ENCODE assay signal across 19 cellular contexts in genomic region chr11:112769573-112769972, GRCh38.
"Had no signal": no experiment of that assay in that cellular context is flagged by ENCODE, and none has a peak within 500 bp of the region (broad histone marks: within the 10 kb centered on the region; RNA-seq: fewer than 3 reads in every experiment).

No MANE protein-coding gene starts in this region.

- ATAC-seq: activated CD4-positive, CD25-positive, alpha-beta regulatory T cell treated with anti-CD3 and anti-CD28 coated beads, Interleukin-2, amount 50 U/mL, for 24 hours; activated CD8-positive, alpha-beta T cell treated with anti-CD3 and anti-CD28 coated beads, Interleukin-2, amount 10 ng/mL, durations not matched to agents 7 days and 5 days; left lung had no signal

- H3K27me3 ChIP-seq: brain microvascular endothelial cell, esophagus squamous epithelium, SJSA1, testis, upper lobe of left lung had no signal

- H3K9me3 ChIP-seq: esophagus squamous epithelium, left lung, SJSA1, testis, upper lobe of left lung had no signal

- H3K4me1 ChIP-seq: esophagus squamous epithelium, left lung, SJSA1, testis, upper lobe of left lung had no signal

- H3K36me3 ChIP-seq: brain microvascular endothelial cell, esophagus squamous epithelium, left lung, SJSA1, upper lobe of left lung had no signal

- DNase-seq: activated CD4-positive, alpha-beta T cell treated with anti-CD3 and anti-CD28 coated beads, Interleukin-2, amount 10 ng/mL, durations not matched to agents 7 days and 5 days; activated CD8-positive, alpha-beta T cell treated with anti-CD3 and anti-CD28 coated beads, Interleukin-2, amount 10 ng/mL, durations not matched to agents 7 days and 5 days; activated naive CD4-positive, alpha-beta T cell treated with anti-CD3 and anti-CD28 coated beads for 36 hours; activated T-cell treated with anti-CD3 and anti-CD28 coated beads, Interleukin-2, amount 50 U/mL, for 24 hours; brain microvascular endothelial cell; effector memory CD4-positive, alpha-beta T cell; esophagus squamous epithelium; hippocampal formation; islet precursor cell; left lung; occipital lobe; posterior cingulate gyrus; retina; stimulated activated CD4-positive, alpha-beta T cell treated with anti-CD3 and anti-CD28 coated beads, Interleukin-12 subunit alpha, Interleukin-12 subunit beta, amount 100 ng/mL, for 4 hours; stimulated activated CD4-positive, alpha-beta T cell treated with anti-CD3 and anti-CD28 coated beads, Interleukin-1b, Interleukin-23, amount 100 ng/mL, for 48 hours; testis had no signal

- H3K4me3 ChIP-seq: esophagus squamous epithelium, left lung, SJSA1, testis, upper lobe of left lung had no signal

- H3K27ac ChIP-seq: brain microvascular endothelial cell, esophagus squamous epithelium, left lung, SJSA1, testis, upper lobe of left lung had no signal
